Comparison of ENCODE assay signal across 8 cellular contexts in genomic region chr13:41458187-41458938, GRCh38. TPM values are rescaled to one million over a fixed set of nuclear protein-coding genes. Genes with fewer than 3 reads are reported as not detected.
DNase-seq lines count a peak whose midpoint lies in the region; TF ChIP-seq lines count a peak whose summit lies in the region.

No MANE protein-coding gene starts in this region.

- no peaks in the 10 kb centered on the region for H3K9me3 ChIP-seq in iPS-20b (ENCODE audit: insufficient read depth, low read depth, low read length)

- no peaks in the 10 kb centered on the region for H3K36me3 ChIP-seq in iPS-20b (ENCODE audit: insufficient read depth, low read depth, low read length)

- no peaks in the 10 kb centered on the region for H3K4me1 ChIP-seq in iPS-20b (ENCODE audit: insufficient read depth, low read length)

- DNase-seq in EH (ENCODE audit: low read depth), result peak; percentile 22
- no peak for DNase-seq in HFF-Myc (ENCODE audit: extremely low read depth, low read depth)
- peak; percentile 17 for DNase-seq in SK-N-DZ (ENCODE audit: low spot score)
- peak; percentile 55 for DNase-seq in astrocyte of the hippocampus (ENCODE audit: low read depth, low spot score)
- no peak for DNase-seq in skeletal muscle cell (ENCODE audit: low read depth)
- DNase-seq in hippocampal formation (lab: John Stamatoyannopoulos, UW), result no peak
- no peak for DNase-seq in DMS153 treated with DMSO at 0.1 percent for 48 hours (lab: John Stamatoyannopoulos, UW; ENCODE audit: unreplicated experiment)

- no peak overlapping the region for H3K27ac ChIP-seq in iPS-20b (ENCODE audit: low read length)

- no peak overlapping the region for H3K9ac ChIP-seq in iPS-20b (ENCODE audit: low read depth, low read length)

- TF ChIP-seq CTCF in HFF-Myc (IDR thresholded peaks at IDR 0.05; ENCODE audit: low read depth, low read length, missing control alignments), result no peak

- H3K4me3 ChIP-seq in HFF-Myc (replicated peaks; ENCODE audit: low read depth, low read length), result peak overlapping the region; percentile 58
- H3K4me3 ChIP-seq in iPS-20b (ENCODE audit: low read length), result peak overlapping the region; percentile 69
- peak overlapping the region; percentile 54 for H3K4me3 ChIP-seq in skeletal muscle cell (ENCODE audit: low read depth, low read length)

- H3K27me3 ChIP-seq in iPS-20b (ENCODE audit: insufficient read depth, low read length), result peaks cover 79% of the 10 kb centered on the region

RNA-seq across cellular contexts. Expression of gene RGCC, which starts 1.0 kb away (rescaled TPM):
- polyA plus RNA-seq in SK-N-DZ (2014; cell fraction: cytosol; rRNA removed), result 0.24 and 4.4 TPM in 2 replicates
- polyA plus RNA-seq in SK-N-DZ (2014; cell fraction: nucleus; rRNA removed), result 1.1 and 2.0 TPM in 2 replicates

Comparison
In these comparisons a context has a peak if more than half of its experiments do, and no peak if none do; other contexts are left out.
1. DNase-seq: peak in EH (single experiment), SK-N-DZ (single experiment) and astrocyte of the hippocampus (single experiment); none in HFF-Myc (single experiment), skeletal muscle cell (single experiment), hippocampal formation (0 of 2) and DMS153 treated with DMSO at 0.1 percent for 48 hours (single experiment).
2. Peak in every context shown above with its lines, with median percentiles within 50 percentile points of each other: H3K4me3 ChIP-seq.